Comparison of ENCODE assay signal across 8 cellular contexts in the genomic region with DNA sequence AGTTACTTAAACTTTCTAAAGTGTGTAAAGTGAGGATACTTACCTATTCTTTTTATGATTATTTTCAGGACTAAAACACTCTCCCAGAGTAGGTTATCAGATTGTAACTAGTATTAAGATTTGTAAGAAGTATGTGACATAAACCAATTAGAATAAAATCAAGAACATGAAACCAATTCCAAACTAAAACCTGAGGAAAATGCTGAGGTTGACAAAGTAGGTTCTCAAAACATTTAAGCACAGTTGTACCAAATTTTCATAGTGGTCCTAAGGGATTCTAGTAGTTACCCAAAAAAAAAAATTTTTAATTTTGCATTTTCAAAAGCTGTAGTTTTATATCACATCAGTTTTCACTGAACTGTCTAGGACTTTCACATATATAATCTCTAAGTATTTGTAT.
"Had no signal": no experiment of that assay in that cellular context is flagged by ENCODE, and none has a peak within 500 bp of the region (broad histone marks: within the 10 kb centered on the region; RNA-seq: fewer than 3 reads in every experiment).

No MANE protein-coding gene starts in this region.

- H3K4me3 Mint-ChIP-seq: HFFc6 had no signal

- ATAC-seq: HCT116 had no signal

- DNase-seq: GM23248, GOT3, H7, HFFc6, KG1 had no signal

- H3K9me3 Mint-ChIP-seq: HFFc6 had no signal

- H3K36me3 ChIP-seq: HAP-1 had no signal

- H3K27ac Mint-ChIP-seq: HFFc6 had no signal

- H3K9ac ChIP-seq: GM23248 had no signal

- H3K9me3 ChIP-seq: HAP-1 had no signal

- H2AFZ ChIP-seq: GM23248 had no signal

- H3K4me3 ChIP-seq: GM23248, HAP-1 had no signal

- FAIRE-seq: HTR-8/SVneo had no signal

- H3K27ac ChIP-seq: GM23248 had no signal
